In the genomic region with DNA sequence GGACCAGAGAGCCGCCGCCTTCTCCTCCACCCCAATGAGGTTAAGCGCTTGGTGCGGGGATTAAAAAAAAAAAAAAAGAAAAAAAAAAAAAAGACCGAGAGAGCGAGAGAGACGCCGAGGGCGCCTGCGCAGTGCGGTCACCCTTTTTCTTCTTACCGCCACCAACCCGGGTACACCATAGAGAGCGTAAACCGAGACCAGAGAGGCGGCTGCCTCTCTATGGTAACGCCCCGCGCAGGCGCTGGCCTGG, we compare ENCODE assay signal across 8 cellular contexts. TPM values are rescaled to one million over a fixed set of nuclear protein-coding genes. Genes with fewer than 3 reads are reported as not detected.
DNase-seq lines count a peak whose midpoint lies in the region; ATAC-seq and TF ChIP-seq lines count a peak whose summit lies in the region.

Gene CLASP1, minus strand, starts transcription at position 61 of the 250 bp plus-strand sequence. CDS start 43,567 bp downstream, outside the sequence.

- peak in 1 of 2 donors; percentile 49 for TF ChIP-seq POLR2A in heart left ventricle (IDR thresholded peaks at IDR 0.05)

- intact Hi-C loops in T-helper 1 cell treated with Interleukin-12 subunit alpha and Interleukin-12 subunit beta and Interleukin-4 antibody, amounts not matched to agents 30 ng/mL and 1 ng/mL, for 36 hours (cut with micrococcal nuclease), result loop anchor here (1.0 to 5.0 kb wide), 6 partner anchors 50 to 1432 kb away; partner anchors contain the start of genes NIFK, RNU4ATAC and TSN
- intact Hi-C loops in heart left ventricle (cut with DNase I), result loop anchor here (1.0 to 5.0 kb wide), 9 partner anchors 37 to 119 kb away; partner anchors contain the start of gene RNU4ATAC (in 10 of the 10)
- intact Hi-C loops in posterior cingulate gyrus (cut with DNase I), result loop anchor here (1.0 to 5.0 kb wide), 4 partner anchors 52 to 119 kb away; partner anchors contain the start of genes NIFK, RNU4ATAC and TSN

- H3K27ac ChIP-seq in heart left ventricle, result peak within 1 kb of the TSS; percentile 92 to 100 (median 96)

- no peak for TF ChIP-seq CTCF in GM10248 (IDR thresholded peaks at IDR 0.05; ENCODE audit: control extremely low read depth, extremely low read depth, low read depth, missing control alignments)
- peak in 1 of 12 donors; percentile 4 for TF ChIP-seq CTCF in heart left ventricle (IDR thresholded peaks at IDR 0.05)

- H3K4me1 ChIP-seq in heart left ventricle, result peaks cover 0 to 66% (median 55%) of the 10 kb centered on the region in 12 donors

- peaks cover 0 to 8% (median 0%) of the 10 kb centered on the region in 9 donors for H3K36me3 ChIP-seq in heart left ventricle

- peak within 1 kb of the TSS; percentile 70 to 98 (median 86) for H3K4me3 ChIP-seq in heart left ventricle

- no peaks in the 10 kb centered on the region for H3K9me3 ChIP-seq in heart left ventricle

- peak; percentile 98 for DNase-seq in GM10248 (ENCODE audit: extremely low spot score)
- DNase-seq in NCI-H1417 treated with DMSO at 0.1 percent for 48 hours (lab: John Stamatoyannopoulos, UW), result peak; percentile 98
- DNase-seq in amniotic epithelial cell (ENCODE audit: low read depth), result peak; percentile 97
- peak; percentile 97 to 98 (median 98) for DNase-seq in heart left ventricle
- DNase-seq in posterior cingulate gyrus, result peak; percentile 93 to 99 (median 95)
- DNase-seq in ureter (ENCODE audit: low spot score), result peak; percentile 97

- CTCF ChIA-PET in GM10248 (lab: Yijun Ruan, JAX), result interaction anchor here (0.8 to 2.7 kb wide), 3 partner anchors 51 to 121 kb away, joined by 3 to 11 read pairs (median 3); no protein-coding TSS in a partner anchor

- ATAC-seq in HG02623 (IDR thresholded peaks at IDR 0.05; ENCODE audit: unreplicated experiment) (peak; percentile 85), heart left ventricle (peak; percentile 98 to 99 (median 98))

- H3K27me3 ChIP-seq in heart left ventricle, result no peaks in the 10 kb centered on the region

- WGBS in heart left ventricle, 4 donors, result 0 to 1% (median 0%) methylated on average over 20 of the region's 20 CpGs

- POLR2A ChIA-PET in GM10248 (lab: Yijun Ruan, JAX), result interaction anchor here (0.6 to 1.7 kb wide), 7 partner anchors 9 to 118 kb away, joined by 3 to 17 read pairs (median 4); partner anchors contain the start of genes NIFK and RNU4ATAC

RNA-seq across cellular contexts. Expression of gene CLASP1, which starts in this region (rescaled TPM):
- total RNA-seq in T-helper 1 cell treated with Interleukin-12 subunit alpha and Interleukin-12 subunit beta and Interleukin-4 antibody, amounts not matched to agents 30 ng/mL and 1 ng/mL, for 36 hours, result 68.8 and 76.0 TPM in 2 replicates
- 10 to 100 TPM; 53.2 to 84.5 (median 73.0) TPM for total RNA-seq in heart left ventricle
- polyA plus RNA-seq in heart left ventricle, result 10 to 100 TPM; 16.0 to 22.7 TPM
- total RNA-seq in ureter, result 74.8 TPM

Comparison
In these comparisons a context has a peak if more than half of its experiments do, and no peak if none do; other contexts are left out.
1. Peak in every context shown above with its lines: DNase-seq, ATAC-seq, H3K4me3 ChIP-seq and H3K27ac ChIP-seq.